In genomic region chr4:147749811-147750321, GRCh38 we compare ENCODE assay signal across 11 cellular contexts. TPM values are rescaled to one million over a fixed set of nuclear protein-coding genes. Genes with fewer than 3 reads are reported as not detected.
DNase-seq lines count a peak whose midpoint lies in the region; ATAC-seq and TF ChIP-seq lines count a peak whose summit lies in the region.
"Had no signal": no experiment of that assay in that cellular context is flagged by ENCODE, and none has a peak within 500 bp of the region (broad histone marks: within the 10 kb centered on the region; RNA-seq: fewer than 3 reads in every experiment).

No MANE protein-coding gene starts in this region.

- in situ Hi-C loops in G401 (cut with HindIII; ENCODE audit: low sequenced_read_pairs), result no loop called here

- no peaks in the 10 kb centered on the region for H3K4me1 ChIP-seq in suprapubic skin
- H3K4me1 ChIP-seq: right lobe of liver had no signal

- H3K9me3 ChIP-seq in suprapubic skin, result no peaks in the 10 kb centered on the region
- H3K9me3 ChIP-seq: right lobe of liver, SK-N-SH had no signal

- H3K36me3 ChIP-seq in suprapubic skin, result no peaks in the 10 kb centered on the region
- H3K36me3 ChIP-seq: right lobe of liver had no signal

- H3K27ac ChIP-seq in suprapubic skin, result no peak overlapping the region
- H3K27ac ChIP-seq: right lobe of liver had no signal

- H3K36me3 Mint-ChIP-seq in activated naive CD4-positive, alpha-beta T cell treated with anti-CD3 and anti-CD28 coated beads, Interleukin-2, amount 50 U/mL, for 72 hours, result no peaks in the 10 kb centered on the region

- H3K4me3 ChIP-seq in suprapubic skin, result no peak overlapping the region
- H3K4me3 ChIP-seq: right lobe of liver had no signal

- TF ChIP-seq EP300 in suprapubic skin (IDR thresholded peaks at IDR 0.05), result no peak

- TF ChIP-seq POLR2A in suprapubic skin (IDR thresholded peaks at IDR 0.05), result no peak

- WGBS in suprapubic skin, result 69% methylated on average over 3 of the region's 3 CpGs

- no peaks in the 10 kb centered on the region for H3K9me3 Mint-ChIP-seq in activated naive CD4-positive, alpha-beta T cell treated with anti-CD3 and anti-CD28 coated beads, Interleukin-2, amount 50 U/mL, for 72 hours

- TF ChIP-seq CTCF in suprapubic skin (IDR thresholded peaks at IDR 0.05), result no peak

- ATAC-seq in GM19043 (IDR thresholded peaks at IDR 0.05; ENCODE audit: low read depth, unreplicated experiment), result peak; percentile 99
- peak; percentile 95 for ATAC-seq in HG02588 (IDR thresholded peaks at IDR 0.05; ENCODE audit: unreplicated experiment)
- ATAC-seq in HG03521 (IDR thresholded peaks at IDR 0.05; ENCODE audit: unreplicated experiment), result peak; percentile 94
- no peak for ATAC-seq in activated naive CD4-positive, alpha-beta T cell treated with anti-CD3 and anti-CD28 coated beads, Interleukin-2, amount 50 U/mL, for 72 hours
- ATAC-seq: right lobe of liver had no signal

- no peak overlapping the region for H3K27ac Mint-ChIP-seq in activated naive CD4-positive, alpha-beta T cell treated with anti-CD3 and anti-CD28 coated beads, Interleukin-2, amount 50 U/mL, for 72 hours

- DNase-seq in left kidney (ENCODE audit: low read depth, low spot score) (peak; percentile 85), HCEC 1CT (no peak), suprapubic skin (ENCODE audit: low spot score in 2 of 2) (no peak), G401 (ENCODE audit: low spot score) (no peak)
- no peak for DNase-seq in activated naive CD4-positive, alpha-beta T cell treated with anti-CD3 and anti-CD28 coated beads, Interleukin-2, amount 50 U/mL, for 72 hours (ENCODE audit: low spot score in 2 of 2)
- DNase-seq: activated T-cell treated with anti-CD3 and anti-CD28 coated beads, Interleukin-2, amount 50 U/mL, for 48 hours; right lobe of liver; SK-N-SH had no signal

- H3K27me3 ChIP-seq in suprapubic skin, result no peaks in the 10 kb centered on the region
- H3K27me3 ChIP-seq: right lobe of liver had no signal

RNA-seq across cellular contexts. Expression of gene ARHGAP10, which starts 18.0 kb away (rescaled TPM):
- 1 to 10 TPM; 2.9 to 6.4 TPM for total RNA-seq in activated naive CD4-positive, alpha-beta T cell treated with anti-CD3 and anti-CD28 coated beads, Interleukin-2, amount 50 U/mL, for 72 hours
- 10 to 100 TPM; 32.5 to 59.0 (median 36.8) TPM for total RNA-seq in suprapubic skin
- total RNA-seq in G401 (2014; rRNA removed; shearing (Covaris generic)), result 3.7 and 7.6 TPM in 2 replicates

Comparison
In these comparisons a context has a peak if more than half of its experiments do, and no peak if none do; other contexts are left out.
1. ATAC-seq: peak in GM19043 (single experiment), HG02588 (single experiment) and HG03521 (single experiment); none in activated naive CD4-positive, alpha-beta T cell treated with anti-CD3 and anti-CD28 coated beads, Interleukin-2, amount 50 U/mL, for 72 hours (0 of 2).